In the genomic region with DNA sequence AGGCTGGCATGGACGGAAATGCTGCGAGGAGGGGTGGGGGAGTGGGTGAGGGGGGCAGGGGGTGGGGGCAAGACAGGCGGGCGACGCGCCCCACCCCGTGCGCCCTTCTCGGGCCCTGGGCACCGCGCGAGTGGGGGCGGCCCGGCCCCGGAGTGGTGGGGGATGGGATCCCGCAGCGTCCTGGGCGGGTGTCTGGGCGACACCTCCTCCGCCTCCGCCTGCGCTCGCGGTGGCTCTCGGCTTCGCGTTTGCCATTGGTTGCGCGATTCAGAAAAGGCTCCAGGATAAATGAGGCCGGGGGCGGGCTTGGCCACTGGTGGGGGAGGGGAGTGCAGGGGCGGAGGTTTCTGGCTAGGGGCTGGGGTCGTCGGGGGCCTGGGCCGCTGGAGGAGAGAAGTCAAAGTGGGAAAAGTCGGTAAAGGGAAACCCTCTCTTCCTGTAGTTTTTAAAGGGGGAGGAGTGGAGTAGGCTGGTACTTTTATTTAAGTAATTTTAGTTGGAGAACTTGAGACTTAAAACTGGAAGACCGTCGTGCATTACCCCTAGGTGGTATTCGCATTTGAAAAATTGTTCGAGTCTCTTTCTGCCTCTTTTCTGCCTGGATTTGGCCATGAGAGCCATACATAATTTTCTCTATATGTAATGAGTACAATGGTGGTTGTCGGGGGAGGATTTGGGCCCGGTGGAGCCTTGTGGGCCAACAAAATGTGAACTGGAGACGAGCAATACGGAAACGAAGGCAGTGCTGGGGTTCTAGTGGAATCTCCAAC, we compare ENCODE assay signal across 1 cellular context.
TF ChIP-seq lines count a peak whose summit lies in the region.

No MANE protein-coding gene starts in this region.

TF ChIP-seq in K562, 482 proteins besides CTCF, POLR2A, EP300 and RAD21 (continued from another document and continues in another):
- TF ChIP-seq, protein P1, sequence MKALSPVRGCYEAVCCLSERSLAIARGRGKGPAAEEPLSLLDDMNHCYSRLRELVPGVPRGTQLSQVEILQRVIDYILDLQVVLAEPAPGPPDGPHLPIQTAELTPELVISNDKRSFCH (CRISPR knock-in tag; IDR thresholded peaks at IDR 0.05) = no peak
- TF ChIP-seq, protein P1 (tag; IDR thresholded peaks at IDR 0.05) = no peak
- TF ChIP-seq, protein P2, sequence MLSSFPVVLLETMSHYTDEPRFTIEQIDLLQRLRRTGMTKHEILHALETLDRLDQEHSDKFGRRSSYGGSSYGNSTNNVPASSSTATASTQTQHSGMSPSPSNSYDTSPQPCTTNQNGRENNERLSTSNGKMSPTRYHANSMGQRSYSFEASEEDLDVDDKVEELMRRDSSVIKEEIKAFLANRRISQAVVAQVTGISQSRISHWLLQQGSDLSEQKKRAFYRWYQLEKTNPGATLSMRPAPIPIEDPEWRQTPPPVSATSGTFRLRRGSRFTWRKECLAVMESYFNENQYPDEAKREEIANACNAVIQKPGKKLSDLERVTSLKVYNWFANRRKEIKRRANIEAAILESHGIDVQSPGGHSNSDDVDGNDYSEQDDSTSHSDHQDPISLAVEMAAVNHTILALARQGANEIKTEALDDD (IDR thresholded peaks at IDR 0.05) = no peak
- TF ChIP-seq FOSL1 (tag; conservative IDR thresholded peaks at IDR 0.05) = no peak
- TF ChIP-seq ILF3 (IDR thresholded peaks at IDR 0.05; ENCODE audit: borderline replicate concordance) = no peak
- TF ChIP-seq, protein P3, sequence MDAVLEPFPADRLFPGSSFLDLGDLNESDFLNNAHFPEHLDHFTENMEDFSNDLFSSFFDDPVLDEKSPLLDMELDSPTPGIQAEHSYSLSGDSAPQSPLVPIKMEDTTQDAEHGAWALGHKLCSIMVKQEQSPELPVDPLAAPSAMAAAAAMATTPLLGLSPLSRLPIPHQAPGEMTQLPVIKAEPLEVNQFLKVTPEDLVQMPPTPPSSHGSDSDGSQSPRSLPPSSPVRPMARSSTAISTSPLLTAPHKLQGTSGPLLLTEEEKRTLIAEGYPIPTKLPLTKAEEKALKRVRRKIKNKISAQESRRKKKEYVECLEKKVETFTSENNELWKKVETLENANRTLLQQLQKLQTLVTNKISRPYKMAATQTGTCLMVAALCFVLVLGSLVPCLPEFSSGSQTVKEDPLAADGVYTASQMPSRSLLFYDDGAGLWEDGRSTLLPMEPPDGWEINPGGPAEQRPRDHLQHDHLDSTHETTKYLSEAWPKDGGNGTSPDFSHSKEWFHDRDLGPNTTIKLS (IDR thresholded peaks at IDR 0.05; ENCODE audit: borderline replicate concordance, low read depth) = no peak
- no peak for TF ChIP-seq ETS2 (tag; IDR thresholded peaks at IDR 0.05; ENCODE audit: borderline replicate concordance, poor library complexity, severe bottlenecking)
- peak in 1 of 2 experiments; percentile 82 for TF ChIP-seq MLLT1 (IDR thresholded peaks at IDR 0.05)
- TF ChIP-seq ZNF174 (CRISPR knock-in tag; IDR thresholded peaks at IDR 0.05) = no peak
- no peak for TF ChIP-seq ZNF12 (CRISPR knock-in tag; IDR thresholded peaks at IDR 0.05)
- TF ChIP-seq, protein P4, sequence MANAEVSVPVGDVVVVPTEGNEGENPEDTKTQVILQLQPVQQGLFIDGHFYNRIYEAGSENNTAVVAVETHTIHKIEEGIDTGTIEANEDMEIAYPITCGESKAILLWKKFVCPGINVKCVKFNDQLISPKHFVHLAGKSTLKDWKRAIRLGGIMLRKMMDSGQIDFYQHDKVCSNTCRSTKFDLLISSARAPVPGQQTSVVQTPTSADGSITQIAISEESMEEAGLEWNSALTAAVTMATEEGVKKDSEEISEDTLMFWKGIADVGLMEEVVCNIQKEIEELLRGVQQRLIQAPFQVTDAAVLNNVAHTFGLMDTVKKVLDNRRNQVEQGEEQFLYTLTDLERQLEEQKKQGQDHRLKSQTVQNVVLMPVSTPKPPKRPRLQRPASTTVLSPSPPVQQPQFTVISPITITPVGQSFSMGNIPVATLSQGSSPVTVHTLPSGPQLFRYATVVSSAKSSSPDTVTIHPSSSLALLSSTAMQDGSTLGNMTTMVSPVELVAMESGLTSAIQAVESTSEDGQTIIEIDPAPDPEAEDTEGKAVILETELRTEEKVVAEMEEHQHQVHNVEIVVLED (CRISPR knock-in tag; IDR thresholded peaks at IDR 0.05) = no peak
- no peak for TF ChIP-seq THAP12 (CRISPR knock-in tag; IDR thresholded peaks at IDR 0.05)
- TF ChIP-seq, protein P5, sequence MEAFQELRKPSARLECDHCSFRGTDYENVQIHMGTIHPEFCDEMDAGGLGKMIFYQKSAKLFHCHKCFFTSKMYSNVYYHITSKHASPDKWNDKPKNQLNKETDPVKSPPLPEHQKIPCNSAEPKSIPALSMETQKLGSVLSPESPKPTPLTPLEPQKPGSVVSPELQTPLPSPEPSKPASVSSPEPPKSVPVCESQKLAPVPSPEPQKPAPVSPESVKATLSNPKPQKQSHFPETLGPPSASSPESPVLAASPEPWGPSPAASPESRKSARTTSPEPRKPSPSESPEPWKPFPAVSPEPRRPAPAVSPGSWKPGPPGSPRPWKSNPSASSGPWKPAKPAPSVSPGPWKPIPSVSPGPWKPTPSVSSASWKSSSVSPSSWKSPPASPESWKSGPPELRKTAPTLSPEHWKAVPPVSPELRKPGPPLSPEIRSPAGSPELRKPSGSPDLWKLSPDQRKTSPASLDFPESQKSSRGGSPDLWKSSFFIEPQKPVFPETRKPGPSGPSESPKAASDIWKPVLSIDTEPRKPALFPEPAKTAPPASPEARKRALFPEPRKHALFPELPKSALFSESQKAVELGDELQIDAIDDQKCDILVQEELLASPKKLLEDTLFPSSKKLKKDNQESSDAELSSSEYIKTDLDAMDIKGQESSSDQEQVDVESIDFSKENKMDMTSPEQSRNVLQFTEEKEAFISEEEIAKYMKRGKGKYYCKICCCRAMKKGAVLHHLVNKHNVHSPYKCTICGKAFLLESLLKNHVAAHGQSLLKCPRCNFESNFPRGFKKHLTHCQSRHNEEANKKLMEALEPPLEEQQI (IDR thresholded peaks at IDR 0.05) = no peak
- no peak for TF ChIP-seq GABPB2 (CRISPR knock-in tag; conservative IDR thresholded peaks at IDR 0.05)
- TF ChIP-seq ZNF407 (IDR thresholded peaks at IDR 0.05; ENCODE audit: low read depth) = no peak
- TF ChIP-seq, protein P6, sequence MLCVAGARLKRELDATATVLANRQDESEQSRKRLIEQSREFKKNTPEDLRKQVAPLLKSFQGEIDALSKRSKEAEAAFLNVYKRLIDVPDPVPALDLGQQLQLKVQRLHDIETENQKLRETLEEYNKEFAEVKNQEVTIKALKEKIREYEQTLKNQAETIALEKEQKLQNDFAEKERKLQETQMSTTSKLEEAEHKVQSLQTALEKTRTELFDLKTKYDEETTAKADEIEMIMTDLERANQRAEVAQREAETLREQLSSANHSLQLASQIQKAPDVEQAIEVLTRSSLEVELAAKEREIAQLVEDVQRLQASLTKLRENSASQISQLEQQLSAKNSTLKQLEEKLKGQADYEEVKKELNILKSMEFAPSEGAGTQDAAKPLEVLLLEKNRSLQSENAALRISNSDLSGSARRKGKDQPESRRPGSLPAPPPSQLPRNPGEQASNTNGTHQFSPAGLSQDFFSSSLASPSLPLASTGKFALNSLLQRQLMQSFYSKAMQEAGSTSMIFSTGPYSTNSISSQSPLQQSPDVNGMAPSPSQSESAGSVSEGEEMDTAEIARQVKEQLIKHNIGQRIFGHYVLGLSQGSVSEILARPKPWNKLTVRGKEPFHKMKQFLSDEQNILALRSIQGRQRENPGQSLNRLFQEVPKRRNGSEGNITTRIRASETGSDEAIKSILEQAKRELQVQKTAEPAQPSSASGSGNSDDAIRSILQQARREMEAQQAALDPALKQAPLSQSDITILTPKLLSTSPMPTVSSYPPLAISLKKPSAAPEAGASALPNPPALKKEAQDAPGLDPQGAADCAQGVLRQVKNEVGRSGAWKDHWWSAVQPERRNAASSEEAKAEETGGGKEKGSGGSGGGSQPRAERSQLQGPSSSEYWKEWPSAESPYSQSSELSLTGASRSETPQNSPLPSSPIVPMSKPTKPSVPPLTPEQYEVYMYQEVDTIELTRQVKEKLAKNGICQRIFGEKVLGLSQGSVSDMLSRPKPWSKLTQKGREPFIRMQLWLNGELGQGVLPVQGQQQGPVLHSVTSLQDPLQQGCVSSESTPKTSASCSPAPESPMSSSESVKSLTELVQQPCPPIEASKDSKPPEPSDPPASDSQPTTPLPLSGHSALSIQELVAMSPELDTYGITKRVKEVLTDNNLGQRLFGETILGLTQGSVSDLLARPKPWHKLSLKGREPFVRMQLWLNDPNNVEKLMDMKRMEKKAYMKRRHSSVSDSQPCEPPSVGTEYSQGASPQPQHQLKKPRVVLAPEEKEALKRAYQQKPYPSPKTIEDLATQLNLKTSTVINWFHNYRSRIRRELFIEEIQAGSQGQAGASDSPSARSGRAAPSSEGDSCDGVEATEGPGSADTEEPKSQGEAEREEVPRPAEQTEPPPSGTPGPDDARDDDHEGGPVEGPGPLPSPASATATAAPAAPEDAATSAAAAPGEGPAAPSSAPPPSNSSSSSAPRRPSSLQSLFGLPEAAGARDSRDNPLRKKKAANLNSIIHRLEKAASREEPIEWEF (CRISPR knock-in tag; IDR thresholded peaks at IDR 0.05) = no peak
- no peak for TF ChIP-seq KDM5B (IDR thresholded peaks at IDR 0.05; ENCODE audit: insufficient replicate concordance, low read depth, low read length)
